10 cellular contexts compared by ENCODE assay signal in the genomic region with DNA sequence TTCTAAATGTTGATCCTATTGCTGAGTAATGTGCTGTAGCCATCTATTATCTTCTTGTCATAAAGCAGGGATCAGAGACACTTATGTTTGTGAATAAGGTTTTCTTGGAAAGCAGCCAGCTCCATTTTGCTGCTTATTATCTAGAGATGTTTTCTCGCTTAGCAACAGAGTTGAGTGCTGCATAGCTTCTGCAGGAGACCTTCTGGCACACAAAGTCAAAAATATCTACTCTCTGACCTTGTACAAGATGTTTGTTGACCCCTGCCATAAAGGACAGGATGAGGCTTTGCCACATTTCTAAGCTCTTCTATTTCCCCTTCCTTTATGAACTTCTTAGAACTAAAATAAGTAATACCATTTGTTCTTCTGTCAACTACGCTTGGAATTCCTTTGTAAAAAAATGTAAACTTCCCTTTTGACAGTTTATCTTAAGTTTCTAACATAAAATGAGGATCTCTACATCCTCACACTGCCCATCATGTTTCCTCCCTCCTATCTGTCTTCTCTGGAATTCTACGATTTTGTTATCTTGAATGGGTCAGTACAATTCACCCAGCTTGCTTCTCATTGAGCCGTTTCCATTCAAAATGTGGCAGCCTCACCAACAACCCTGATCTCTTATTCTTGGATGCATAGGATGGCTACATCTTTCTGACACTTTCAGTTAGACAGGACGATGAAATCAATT.
DNase-seq lines count a peak whose midpoint lies in the region; ATAC-seq, FAIRE-seq and TF ChIP-seq lines count a peak whose summit lies in the region.
"Had no signal": no experiment of that assay in that cellular context is flagged by ENCODE, and none has a peak within 500 bp of the region (broad histone marks: within the 10 kb centered on the region; RNA-seq: fewer than 3 reads in every experiment).

No MANE protein-coding gene starts in this region.

- no peak for TF ChIP-seq CTCF in right atrium auricular region (IDR thresholded peaks at IDR 0.05)
- TF ChIP-seq CTCF in upper lobe of right lung (IDR thresholded peaks at IDR 0.05), result no peak

- H3K4me3 ChIP-seq in right atrium auricular region (no peak overlapping the region), upper lobe of right lung (no peak overlapping the region)

- H3K27ac ChIP-seq in right atrium auricular region (peak overlapping the region in 1 of 2 donors; percentile 75), upper lobe of right lung (no peak overlapping the region)

- H3K27me3 ChIP-seq in right atrium auricular region, result no peaks in the 10 kb centered on the region
- no peaks in the 10 kb centered on the region for H3K27me3 ChIP-seq in upper lobe of right lung

- H3K4me1 ChIP-seq in right atrium auricular region (peaks cover 0 to 19% of the 10 kb centered on the region in 2 donors), upper lobe of right lung (no peaks in the 10 kb centered on the region)

- ATAC-seq in Right ventricle myocardium inferior (peak; percentile 94), upper lobe of right lung (peak; percentile 36), GM18511 (IDR thresholded peaks at IDR 0.05; ENCODE audit: unreplicated experiment) (no peak)

- DNase-seq in Right ventricle myocardium inferior (ENCODE audit: missing footprints), result no peak
- DNase-seq in right atrium auricular region (ENCODE audit: low spot score), result no peak
- peak; percentile 18 for DNase-seq in RCC 7860 (ENCODE audit: low spot score)
- DNase-seq in fibroblast of the conjunctiva (ENCODE audit: low read depth), result peak; percentile 49
- DNase-seq in upper lobe of right lung, result no peak
- DNase-seq in stimulated activated CD4-positive, alpha-beta T cell treated with anti-CD3 and anti-CD28 coated beads, Interleukin-1b, Interleukin-23, amount 100 ng/mL, for 48 hours, result no peak
- DNase-seq in activated CD8-positive, alpha-beta memory T cell treated with anti-CD3 and anti-CD28 coated beads for 24 hours, result no peak
- DNase-seq: activated CD4-positive, alpha-beta T cell treated with anti-CD3 and anti-CD28 coated beads, Interleukin-2, amount 10 ng/mL, durations not matched to agents 24 days and 14 days; C1 segment of cervical spinal cord had no signal

- H3K36me3 ChIP-seq in right atrium auricular region (no peaks in the 10 kb centered on the region), upper lobe of right lung (no peaks in the 10 kb centered on the region)

- H3K9me3 ChIP-seq in right atrium auricular region (no peaks in the 10 kb centered on the region), upper lobe of right lung (no peaks in the 10 kb centered on the region)

- FAIRE-seq in RCC 7860 (lab: Jason Lieb, UNC), result no peak

- intact Hi-C loops in Right ventricle myocardium inferior (cut with DNase I), result no loop called here
- intact Hi-C loops in upper lobe of right lung (cut with DNase I), result no loop called here

Comparison
In these comparisons a context has a peak if more than half of its experiments do, and no peak if none do; other contexts are left out.
1. DNase-seq: peak in RCC 7860 (single experiment) and fibroblast of the conjunctiva (single experiment); none in Right ventricle myocardium inferior (single experiment), right atrium auricular region (single experiment), upper lobe of right lung (single experiment), stimulated activated CD4-positive, alpha-beta T cell treated with anti-CD3 and anti-CD28 coated beads, Interleukin-1b, Interleukin-23, amount 100 ng/mL, for 48 hours (single experiment) and activated CD8-positive, alpha-beta memory T cell treated with anti-CD3 and anti-CD28 coated beads for 24 hours (single experiment).